Comparison of ENCODE assay signal across 7 cellular contexts in the genomic region with DNA sequence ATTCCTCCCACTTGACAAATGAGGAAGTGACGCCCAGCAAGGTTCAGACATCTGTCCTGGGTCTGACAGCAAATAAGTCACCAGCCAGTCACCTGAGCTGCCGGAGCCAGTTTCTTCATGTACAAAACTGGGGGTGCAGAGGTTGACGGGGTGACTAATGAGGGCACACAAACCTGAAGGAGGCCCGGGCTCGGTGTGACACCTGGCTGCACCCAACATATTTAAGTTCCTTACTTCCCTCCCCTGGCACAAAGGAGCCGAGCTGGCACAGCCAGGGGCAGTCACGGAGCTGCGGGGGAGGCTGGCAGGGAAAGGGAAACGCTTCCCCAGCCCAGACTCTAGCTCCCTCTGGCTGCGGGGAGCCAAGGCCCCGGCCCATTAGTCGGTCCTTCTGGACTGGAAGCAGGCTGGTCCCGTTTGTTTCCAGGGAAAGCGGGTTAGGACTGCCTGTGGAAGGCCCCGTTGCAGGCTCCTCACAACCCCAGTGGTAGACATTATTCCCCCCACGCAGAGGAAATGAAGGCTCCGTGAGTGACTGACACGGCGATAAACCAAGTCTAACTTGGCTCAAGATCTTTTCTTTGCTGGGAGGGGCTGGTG.
A peak's percentile ranks its signal among the peaks of the same experiment; 100 is the strongest.
DNase-seq lines count a peak whose midpoint lies in the region; ATAC-seq and TF ChIP-seq lines count a peak whose summit lies in the region.

No MANE protein-coding gene starts in this region.

- peak overlapping the region; percentile 78 to 98 for H3K9ac ChIP-seq in stomach smooth muscle (ENCODE audit: low read length in 2 of 2)

- H3K27ac ChIP-seq in effector memory CD4-positive, alpha-beta T cell (ENCODE audit: insufficient read depth, low read length, poor library complexity, severe bottlenecking), result peak overlapping the region; percentile 76
- H3K27ac ChIP-seq in stomach smooth muscle (ENCODE audit: low read length), result peak overlapping the region; percentile 99

- no peak for ATAC-seq in HG02588 (IDR thresholded peaks at IDR 0.05; ENCODE audit: unreplicated experiment)

- H3K4me1 ChIP-seq in effector memory CD4-positive, alpha-beta T cell (ENCODE audit: control insufficient read depth, insufficient read depth, low read length, poor library complexity, severe bottlenecking), result peaks cover 23% of the 10 kb centered on the region
- peaks cover 70% of the 10 kb centered on the region for H3K4me1 ChIP-seq in stomach smooth muscle (ENCODE audit: control insufficient read depth, insufficient read depth, low read length)

- TF ChIP-seq CTCF in LNCaP clone FGC (IDR thresholded peaks at IDR 0.05; ENCODE audit: control insufficient read depth, extremely low read depth, insufficient read depth), result peak; percentile 74

- H3K36me3 ChIP-seq in effector memory CD4-positive, alpha-beta T cell (ENCODE audit: control insufficient read depth, insufficient read depth, low read length), result no peaks in the 10 kb centered on the region
- no peaks in the 10 kb centered on the region for H3K36me3 ChIP-seq in stomach smooth muscle (ENCODE audit: control insufficient read depth in 2 of 2, insufficient read depth in 2 of 2, low read length in 2 of 2)

- no peaks in the 10 kb centered on the region for H3K9me3 ChIP-seq in effector memory CD4-positive, alpha-beta T cell (ENCODE audit: control insufficient read depth, low read length)
- no peaks in the 10 kb centered on the region for H3K9me3 ChIP-seq in stomach smooth muscle (ENCODE audit: control insufficient read depth in 2 of 2, low read length in 2 of 2)

- H3K4me3 ChIP-seq in LNCaP clone FGC (ENCODE audit: low read depth, low read length), result peak overlapping the region; percentile 86
- H3K4me3 ChIP-seq in effector memory CD4-positive, alpha-beta T cell (ENCODE audit: insufficient read depth, low read depth, low read length, poor library complexity, severe bottlenecking), result peak overlapping the region; percentile 80
- peak overlapping the region; percentile 59 to 88 for H3K4me3 ChIP-seq in stomach smooth muscle (ENCODE audit: low read length in 2 of 2)

- H3K27me3 ChIP-seq in effector memory CD4-positive, alpha-beta T cell (replicated peaks; ENCODE audit: control insufficient read depth, insufficient read depth, low read length, poor library complexity, severe bottlenecking), result no peaks in the 10 kb centered on the region
- H3K27me3 ChIP-seq in stomach smooth muscle (ENCODE audit: control insufficient read depth in 1 of 2, insufficient read depth in 2 of 2, low read length in 2 of 2), result no peaks in the 10 kb centered on the region

- DNase-seq in GF-D8 (lab: John Stamatoyannopoulos, UW) (peak; percentile 13), LNCaP clone FGC (ENCODE audit: low read depth) (peak; percentile 58), midbrain (lab: John Stamatoyannopoulos, UW) (peak; percentile 69)
- DNase-seq in activated CD4-positive, alpha-beta T cell treated with anti-CD3 and anti-CD28 coated beads for 4 hours, result peak; percentile 36 to 48
- peak in 2 of 3 donors; percentile 22 to 24 for DNase-seq in effector memory CD4-positive, alpha-beta T cell

Comparison
In these comparisons a context has a peak if more than half of its experiments do, and no peak if none do; other contexts are left out.
1. DNase-seq: peak in every context shown above with its lines; median percentile 69 in midbrain; 58 in LNCaP clone FGC; 42 in activated CD4-positive, alpha-beta T cell treated with anti-CD3 and anti-CD28 coated beads for 4 hours; 23 in effector memory CD4-positive, alpha-beta T cell; 13 in GF-D8.